Comparison of ENCODE assay signal across 1 cellular context in the genomic region with DNA sequence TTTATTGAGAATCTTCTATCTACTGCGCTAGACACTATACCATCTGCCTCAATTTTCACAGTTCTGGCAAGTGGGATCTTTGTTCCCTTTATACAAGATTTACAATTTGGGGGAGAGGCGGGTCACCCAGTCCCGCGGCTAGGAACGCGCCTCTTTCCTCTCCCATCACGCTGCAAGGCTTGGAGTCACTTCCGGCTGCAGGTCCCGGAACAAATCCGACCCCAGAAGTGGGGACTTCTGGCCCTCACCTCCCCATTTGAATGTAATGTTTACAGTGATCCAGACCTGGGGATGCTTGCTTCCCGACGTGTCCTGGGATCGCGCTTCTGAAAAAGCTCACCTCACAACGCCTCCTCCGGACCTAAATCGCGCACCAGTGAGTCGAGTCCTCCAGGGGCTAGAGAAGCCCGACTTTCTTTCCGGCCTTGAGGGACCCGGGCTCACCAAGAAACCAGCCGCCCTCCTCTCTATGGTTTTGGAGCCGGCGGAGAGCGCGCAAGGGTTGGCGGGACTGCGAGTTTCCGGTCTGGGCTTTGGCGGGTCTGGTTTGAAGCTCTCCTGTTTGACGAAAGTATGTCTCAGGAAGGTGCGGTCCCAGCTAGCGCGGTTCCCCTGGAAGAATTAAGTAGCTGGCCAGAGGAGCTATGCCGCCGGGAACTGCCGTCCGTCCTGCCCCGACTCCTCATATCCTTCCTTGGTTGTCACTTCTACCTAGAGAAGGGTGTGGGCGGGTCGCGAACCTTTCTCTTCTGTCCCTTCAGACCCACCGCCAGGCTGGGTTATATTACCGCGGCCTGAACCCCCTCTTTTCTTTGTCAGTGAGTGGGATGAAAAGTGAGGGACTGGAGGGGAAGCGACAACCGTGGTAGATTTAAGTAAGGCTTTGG.
TF ChIP-seq lines count a peak whose summit lies in the region.

TSS of gene METTL18 (minus strand) at position 378 of the 887 bp plus-strand sequence. CDS start 1,212 bp downstream, outside the sequence.

TF ChIP-seq in K562, 482 proteins besides CTCF, POLR2A, EP300 and RAD21 (continued from another document):
- peak; percentile 58; the same call in 1 of the 2 replicates for TF ChIP-seq ZC3H11A (IDR thresholded peaks at IDR 0.05; ENCODE audit: low read depth, low read length)
- no peak for TF ChIP-seq ZNF436 (CRISPR knock-in tag; IDR thresholded peaks at IDR 0.05)
- TF ChIP-seq MEF2D (tag; conservative IDR thresholded peaks at IDR 0.05; ENCODE audit: low read depth): no peak
- peak; percentile 100 for TF ChIP-seq ETV5 (CRISPR knock-in tag; IDR thresholded peaks at IDR 0.05; ENCODE audit: low read depth)
